Comparison of ENCODE assay signal across 8 cellular contexts in genomic region chr15:89575146-89575655, GRCh38. TPM values are rescaled to one million over a fixed set of nuclear protein-coding genes. Genes with fewer than 3 reads are reported as not detected.
DNase-seq lines count a peak whose midpoint lies in the region; ATAC-seq lines count a peak whose summit lies in the region.

TICRR (plus strand) TSS chr15:89575469; CDS start chr15:89575587, 118 bp downstream.

- H3K36me3 ChIP-seq in mesenchymal stem cell (ENCODE audit: control insufficient read depth in 1 of 2, insufficient read depth in 2 of 2, low read depth in 1 of 2, low read length in 2 of 2), result no peaks in the 10 kb centered on the region

- H4K91ac ChIP-seq in mesenchymal stem cell (ENCODE audit: low read length), result peak within 1 kb of the TSS; percentile 83

- peak within 1 kb of the TSS; percentile 52 for H3K27ac ChIP-seq in mesenchymal stem cell (ENCODE audit: low read length, poor library complexity, severe bottlenecking)

- H2BK12ac ChIP-seq in mesenchymal stem cell (ENCODE audit: low read length in 2 of 2), result no peak within 1 kb of the TSS

- H3K23ac ChIP-seq in mesenchymal stem cell (ENCODE audit: low read length in 2 of 2), result no peak within 1 kb of the TSS

- H2AFZ ChIP-seq in mesenchymal stem cell (ENCODE audit: low read depth, low read length), result peak within 1 kb of the TSS; percentile 74

- H3K27ac Mint-ChIP-seq in effector memory CD8-positive, alpha-beta T cell, result peak within 1 kb of the TSS; percentile 44 to 50

- H3K9me3 Mint-ChIP-seq in effector memory CD8-positive, alpha-beta T cell, result no peaks in the 10 kb centered on the region

- no peak within 1 kb of the TSS for H2AK5ac ChIP-seq in mesenchymal stem cell (ENCODE audit: low read length, severe bottlenecking)

- WGBS in mesenchymal stem cell, result under 1% methylated on average over 37 of the region's 37 CpGs

- H2BK5ac ChIP-seq in mesenchymal stem cell (ENCODE audit: low read depth, low read length, poor library complexity, severe bottlenecking), result no peak within 1 kb of the TSS

- peak within 1 kb of the TSS; percentile 69 for H2BK15ac ChIP-seq in mesenchymal stem cell (ENCODE audit: low read depth, poor library complexity, severe bottlenecking)

- no peak within 1 kb of the TSS for H2BK120ac ChIP-seq in mesenchymal stem cell (ENCODE audit: low read depth, low read length)

- DNase-seq in COR-L47 (lab: John Stamatoyannopoulos, UW) (peak; percentile 99), HT1080 (ENCODE audit: low read depth) (peak; percentile 100), NOMO-1 (lab: John Stamatoyannopoulos, UW; ENCODE audit: unreplicated experiment in 2 of 2) (peak; percentile 97 to 99), mesenchymal stem cell (peak; percentile 100)
- DNase-seq in activated CD8-positive, alpha-beta memory T cell treated with anti-CD3 and anti-CD28 coated beads for 24 hours, result peak; percentile 93
- peak; percentile 90 to 94 (median 92) for DNase-seq in effector memory CD8-positive, alpha-beta T cell
- peak; percentile 85 for DNase-seq in stimulated activated CD8-positive, alpha-beta memory T cell treated with anti-CD3 and anti-CD28 coated beads, Interleukin-12 subunit alpha, Interleukin-12 subunit beta, amount 100 ng/mL, for 24 hours (ENCODE audit: extremely low read depth)

- H3K4me1 ChIP-seq in mesenchymal stem cell (ENCODE audit: control insufficient read depth, insufficient read depth, low read depth, low read length), result peaks cover 7% of the 10 kb centered on the region

- peaks cover 4 to 7% of the 10 kb centered on the region in 2 experiments for H3K27me3 ChIP-seq in mesenchymal stem cell (ENCODE audit: control insufficient read depth in 1 of 2, insufficient read depth in 1 of 2, low read length in 2 of 2)

- H3K4me1 Mint-ChIP-seq in effector memory CD8-positive, alpha-beta T cell (ENCODE audit: low read depth in 2 of 2), result peaks cover 9 to 10% of the 10 kb centered on the region in 2 donors

- ATAC-seq in GM21367 (IDR thresholded peaks at IDR 0.05; ENCODE audit: unreplicated experiment), result peak; percentile 85
- peak; percentile 97 for ATAC-seq in effector memory CD8-positive, alpha-beta T cell (replicated peaks)

- peak within 1 kb of the TSS; percentile 84 to 93 for H3K4me3 ChIP-seq in mesenchymal stem cell (ENCODE audit: insufficient read depth in 1 of 2, low read depth in 1 of 2, low read length in 2 of 2)

- peak within 1 kb of the TSS; percentile 88 for H3K9ac ChIP-seq in mesenchymal stem cell (ENCODE audit: low read length)

- peaks cover 22% of the 10 kb centered on the region in 2 donors for H3K27me3 Mint-ChIP-seq in effector memory CD8-positive, alpha-beta T cell

- no peak within 1 kb of the TSS for H3K14ac ChIP-seq in mesenchymal stem cell (ENCODE audit: low read length in 2 of 2)

- peak within 1 kb of the TSS; percentile 37 for H4K8ac ChIP-seq in mesenchymal stem cell (ENCODE audit: low read length)

- peak within 1 kb of the TSS in 1 of 2 experiments; percentile 14 for H3K4ac ChIP-seq in mesenchymal stem cell (ENCODE audit: low read depth in 1 of 2, low read length in 2 of 2)

- peak within 1 kb of the TSS; percentile 98 for H3K4me2 ChIP-seq in mesenchymal stem cell (ENCODE audit: low read length, poor library complexity, severe bottlenecking)

- peaks cover 9% of the 10 kb centered on the region for H3K79me1 ChIP-seq in mesenchymal stem cell (replicated peaks; ENCODE audit: low read length, poor library complexity, severe bottlenecking)

- peak within 1 kb of the TSS; percentile 69 to 77 for H3K4me3 Mint-ChIP-seq in effector memory CD8-positive, alpha-beta T cell

- H3K36me3 Mint-ChIP-seq in effector memory CD8-positive, alpha-beta T cell (ENCODE audit: insufficient read depth), result peaks cover 11% of the 10 kb centered on the region

- H3K18ac ChIP-seq in mesenchymal stem cell (ENCODE audit: low read depth in 1 of 2, low read length in 2 of 2), result no peak within 1 kb of the TSS

- H3K9me3 ChIP-seq in mesenchymal stem cell (ENCODE audit: control insufficient read depth, low read length), result no peaks in the 10 kb centered on the region

RNA-seq across cellular contexts. Expression of gene TICRR, which starts in this region (rescaled TPM):
- total RNA-seq in HT1080 (2014; rRNA removed; shearing (Covaris generic)), result 8.9 and 10.1 TPM in 2 replicates
- polyA plus RNA-seq in HT1080 (2015; cell fraction: cytosol; rRNA removed), result 6.2 and 6.3 TPM in 2 replicates
- 24.4 and 25.0 TPM in 2 replicates for polyA plus RNA-seq in HT1080 (2015; cell fraction: nucleus; rRNA removed)
- 0.81 TPM for polyA plus RNA-seq in mesenchymal stem cell (2013, experiment 1 of 2)
- polyA plus RNA-seq in mesenchymal stem cell (2013, experiment 2 of 2), result 0.74 TPM

Comparison
In these comparisons a context has a peak if more than half of its experiments do, and no peak if none do; other contexts are left out.
1. Peak in every context shown above with its lines: DNase-seq, ATAC-seq, H3K4me3 ChIP-seq and H3K27ac ChIP-seq.